1 cellular context compared by ENCODE assay signal in the genomic region with DNA sequence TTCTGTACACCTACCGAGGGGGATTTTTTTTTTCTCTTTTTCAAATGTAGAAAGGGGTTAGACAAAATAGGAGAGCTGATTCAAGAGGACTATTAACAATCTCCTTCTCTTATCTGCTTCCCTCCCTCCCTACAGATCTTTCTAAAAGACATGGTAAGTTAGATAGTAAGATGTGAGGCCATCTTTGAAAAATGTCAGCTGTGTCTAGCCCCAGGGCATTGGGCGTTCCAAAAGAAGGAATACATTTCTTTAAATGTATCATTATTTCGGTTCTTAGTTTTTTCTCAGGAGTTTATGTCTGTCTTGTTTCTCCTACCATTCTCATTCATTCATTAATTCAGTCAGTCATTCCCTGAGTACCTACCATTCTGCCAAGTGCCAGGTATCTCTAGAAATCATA.
TF ChIP-seq lines count a peak whose summit lies in the region.

No MANE protein-coding gene starts in this region.

TF ChIP-seq in GM23338, 12 proteins besides CTCF, POLR2A, EP300 and RAD21 (continued from another document):
- TF ChIP-seq, protein P1, sequence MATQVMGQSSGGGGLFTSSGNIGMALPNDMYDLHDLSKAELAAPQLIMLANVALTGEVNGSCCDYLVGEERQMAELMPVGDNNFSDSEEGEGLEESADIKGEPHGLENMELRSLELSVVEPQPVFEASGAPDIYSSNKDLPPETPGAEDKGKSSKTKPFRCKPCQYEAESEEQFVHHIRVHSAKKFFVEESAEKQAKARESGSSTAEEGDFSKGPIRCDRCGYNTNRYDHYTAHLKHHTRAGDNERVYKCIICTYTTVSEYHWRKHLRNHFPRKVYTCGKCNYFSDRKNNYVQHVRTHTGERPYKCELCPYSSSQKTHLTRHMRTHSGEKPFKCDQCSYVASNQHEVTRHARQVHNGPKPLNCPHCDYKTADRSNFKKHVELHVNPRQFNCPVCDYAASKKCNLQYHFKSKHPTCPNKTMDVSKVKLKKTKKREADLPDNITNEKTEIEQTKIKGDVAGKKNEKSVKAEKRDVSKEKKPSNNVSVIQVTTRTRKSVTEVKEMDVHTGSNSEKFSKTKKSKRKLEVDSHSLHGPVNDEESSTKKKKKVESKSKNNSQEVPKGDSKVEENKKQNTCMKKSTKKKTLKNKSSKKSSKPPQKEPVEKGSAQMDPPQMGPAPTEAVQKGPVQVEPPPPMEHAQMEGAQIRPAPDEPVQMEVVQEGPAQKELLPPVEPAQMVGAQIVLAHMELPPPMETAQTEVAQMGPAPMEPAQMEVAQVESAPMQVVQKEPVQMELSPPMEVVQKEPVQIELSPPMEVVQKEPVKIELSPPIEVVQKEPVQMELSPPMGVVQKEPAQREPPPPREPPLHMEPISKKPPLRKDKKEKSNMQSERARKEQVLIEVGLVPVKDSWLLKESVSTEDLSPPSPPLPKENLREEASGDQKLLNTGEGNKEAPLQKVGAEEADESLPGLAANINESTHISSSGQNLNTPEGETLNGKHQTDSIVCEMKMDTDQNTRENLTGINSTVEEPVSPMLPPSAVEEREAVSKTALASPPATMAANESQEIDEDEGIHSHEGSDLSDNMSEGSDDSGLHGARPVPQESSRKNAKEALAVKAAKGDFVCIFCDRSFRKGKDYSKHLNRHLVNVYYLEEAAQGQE (IDR thresholded peaks at IDR 0.05; ENCODE audit: unreplicated experiment), result no peak
- no peak for TF ChIP-seq ZNF331 (CRISPR knock-in tag; IDR thresholded peaks at IDR 0.05; ENCODE audit: low read depth)
